In genomic region chr3:180383332-180384020, GRCh38 we compare ENCODE assay signal across 20 cellular contexts.
DNase-seq lines count a peak whose midpoint lies in the region; ATAC-seq and TF ChIP-seq lines count a peak whose summit lies in the region.
"Had no signal": no experiment of that assay in that cellular context is flagged by ENCODE, and none has a peak within 500 bp of the region (broad histone marks: within the 10 kb centered on the region; RNA-seq: fewer than 3 reads in every experiment).

No MANE protein-coding gene starts in this region.

- H3K9ac ChIP-seq in adipocyte (ENCODE audit: low read length): peak overlapping the region; percentile 26

- H3K9me3 ChIP-seq in adipocyte (ENCODE audit: control insufficient read depth, low read length): no peaks in the 10 kb centered on the region
- H3K9me3 ChIP-seq in A673 (ENCODE audit: low read depth, low read length, poor library complexity, severe bottlenecking): no peaks in the 10 kb centered on the region
- H3K9me3 ChIP-seq: stomach, upper lobe of right lung had no signal

- no TSS peak for BruUV-seq in A673 (replicated peaks; lab: Mats Ljungman, UMichigan)

- H3K27me3 ChIP-seq in adipocyte (replicated peaks; ENCODE audit: control insufficient read depth, insufficient read depth, low read length) (no peaks in the 10 kb centered on the region), A673 (replicated peaks; ENCODE audit: insufficient read depth, low read depth, low read length, poor library complexity) (no peaks in the 10 kb centered on the region)
- H3K27me3 ChIP-seq: Peyer's patch, stomach, upper lobe of right lung had no signal

- POLR2A ChIA-PET in A673 (lab: Charles Lee; ENCODE audit: low non-redundant PET): no interaction called here

- H3K36me3 ChIP-seq in adipocyte (ENCODE audit: control insufficient read depth, insufficient read depth, low read length, severe bottlenecking) (no peaks in the 10 kb centered on the region), A673 (ENCODE audit: insufficient read depth, low read length, poor library complexity, severe bottlenecking) (no peaks in the 10 kb centered on the region)
- H3K36me3 ChIP-seq: Peyer's patch, stomach, upper lobe of right lung had no signal

- no peak for TF ChIP-seq CTCF in A673 (conservative IDR thresholded peaks at IDR 0.05; ENCODE audit: low read depth, low read length)

- H3K4me3 ChIP-seq in adipocyte (ENCODE audit: low read length): peak overlapping the region; percentile 34
- no peak overlapping the region for H3K4me3 ChIP-seq in A673 (ENCODE audit: low read depth, low read length, poor library complexity, severe bottlenecking)
- H3K4me3 ChIP-seq: Peyer's patch, stomach, upper lobe of right lung had no signal

- intact Hi-C loops in sciatic nerve (cut with DNase I): no loop called here
- intact Hi-C loops in posterior cingulate gyrus (cut with DNase I): no loop called here
- intact Hi-C loops in A673 (cut with micrococcal nuclease; ENCODE audit: unreplicated experiment): no loop called here

- CTCF ChIA-PET in A673 (lab: Charles Lee): no interaction called here

- H3K4me1 ChIP-seq in adipocyte (ENCODE audit: control insufficient read depth, insufficient read depth, low read length) (peaks cover 33% of the 10 kb centered on the region), A673 (ENCODE audit: insufficient read depth, low read length, poor library complexity, severe bottlenecking) (no peaks in the 10 kb centered on the region)
- H3K4me1 ChIP-seq: Peyer's patch, stomach, upper lobe of right lung had no signal

- DNase-seq in HT1080 (ENCODE audit: low read depth): peak; percentile 62
- DNase-seq in NOMO-1 treated with DMSO at 0.1 percent for 48 hours (lab: John Stamatoyannopoulos, UW; ENCODE audit: unreplicated experiment): peak; percentile 88
- DNase-seq in adipocyte (ENCODE audit: low read depth): peak; percentile 1
- DNase-seq in sciatic nerve (ENCODE audit: low spot score): no peak
- no peak for DNase-seq in stimulated activated naive CD4-positive, alpha-beta T cell (lab: John Stamatoyannopoulos, UW)
- DNase-seq in posterior cingulate gyrus: no peak
- DNase-seq in A673 (ENCODE audit: low spot score): no peak
- DNase-seq: activated B cell treated with CpG ODN at 0.5 μM for 24 hours; amniotic stem cell; central memory CD4-positive, alpha-beta T cell; DMS53; kidney glomerular epithelial cell; midbrain; NCI-H1048; NCI-H2107; NCI-H526 treated with DMSO at 0.1 percent for 48 hours; Peyer's patch; stomach; upper lobe of right lung had no signal

- H3K27ac ChIP-seq in A673 (ENCODE audit: low read depth, low read length, poor library complexity, severe bottlenecking): no peak overlapping the region
- H3K27ac ChIP-seq: Peyer's patch, stomach, upper lobe of right lung had no signal

- ATAC-seq in sciatic nerve (peak; percentile 72), HG02938 (IDR thresholded peaks at IDR 0.05; ENCODE audit: unreplicated experiment) (no peak)
- ATAC-seq: upper lobe of right lung had no signal

Comparison
In these comparisons a context has a peak if more than half of its experiments do, and no peak if none do; other contexts are left out.
1. DNase-seq: peak in HT1080 (single experiment), NOMO-1 treated with DMSO at 0.1 percent for 48 hours (single experiment) and adipocyte (single experiment); none in sciatic nerve (single experiment), stimulated activated naive CD4-positive, alpha-beta T cell (0 of 6), posterior cingulate gyrus (0 of 10) and A673 (single experiment).